ENCODE assay signal across 18 cellular contexts in genomic region chr2:234467289-234467688, GRCh38. TPM values are rescaled to one million over a fixed set of nuclear protein-coding genes. Genes with fewer than 3 reads are reported as not detected.
DNase-seq lines count a peak whose midpoint lies in the region; ATAC-seq and TF ChIP-seq lines count a peak whose summit lies in the region.
"Had no signal": no experiment of that assay in that cellular context is flagged by ENCODE, and none has a peak within 500 bp of the region (broad histone marks: within the 10 kb centered on the region; RNA-seq: fewer than 3 reads in every experiment).

No MANE protein-coding gene starts in this region.

- no peak overlapping the region for H3K4me3 Mint-ChIP-seq in stimulated activated naive CD8-positive, alpha-beta T cell treated with anti-CD3 and anti-CD28 coated beads, Interleukin-15, amount 100 ng/mL, for 72 hours
- no peak overlapping the region for H3K4me3 Mint-ChIP-seq in activated CD4-positive, alpha-beta memory T cell treated with anti-CD3 and anti-CD28 coated beads, Interleukin-2, amount 10 ng/mL, durations not matched to agents 7 days and 5 days
- no peak overlapping the region for H3K4me3 Mint-ChIP-seq in activated T-helper 2 cell treated with anti-CD3 and anti-CD28 coated beads, Interferon-gamma antibody, Interleukin-2, Interleukin-4, amounts not matched to agents 10 μg/mL and 5 μg/mL and 100 μg/mL, durations not matched to agents 14 hours and 24 hours and 36 hours (ENCODE audit: low read depth)
- H3K4me3 Mint-ChIP-seq: activated T-cell treated with anti-CD3 and anti-CD28 coated beads, Interleukin-2, amount 50 U/mL, for 4 hours; dendritic cell treated with granulocyte-macrophage colony-stimulating factor and Interleukin-4, amounts not matched to agents 40 ng/mL and 50 ng/mL, for 4 days; natural killer cell had no signal

- H3K4me1 Mint-ChIP-seq in stimulated activated naive CD8-positive, alpha-beta T cell treated with anti-CD3 and anti-CD28 coated beads, Interleukin-15, amount 100 ng/mL, for 72 hours: peaks cover 75% of the 10 kb centered on the region
- H3K4me1 Mint-ChIP-seq in activated CD4-positive, alpha-beta memory T cell treated with anti-CD3 and anti-CD28 coated beads, Interleukin-2, amount 10 ng/mL, durations not matched to agents 7 days and 5 days: peaks cover 47% of the 10 kb centered on the region
- peaks cover 43% of the 10 kb centered on the region for H3K4me1 Mint-ChIP-seq in activated T-helper 2 cell treated with anti-CD3 and anti-CD28 coated beads, Interferon-gamma antibody, Interleukin-2, Interleukin-4, amounts not matched to agents 10 μg/mL and 5 μg/mL and 100 μg/mL, durations not matched to agents 14 hours and 24 hours and 36 hours (ENCODE audit: low read depth)

- CTCF ChIA-PET in activated CD4-positive, alpha-beta memory T cell treated with anti-CD3 and anti-CD28 coated beads, Interleukin-2, amount 10 ng/mL, durations not matched to agents 7 days and 5 days (lab: Charles Lee): no interaction called here

- H3K36me3 Mint-ChIP-seq in activated CD4-positive, alpha-beta memory T cell treated with anti-CD3 and anti-CD28 coated beads, Interleukin-2, amount 10 ng/mL, durations not matched to agents 7 days and 5 days (ENCODE audit: low read depth): peaks cover 12% of the 10 kb centered on the region
- peaks cover 12% of the 10 kb centered on the region for H3K36me3 Mint-ChIP-seq in activated T-helper 2 cell treated with anti-CD3 and anti-CD28 coated beads, Interferon-gamma antibody, Interleukin-2, Interleukin-4, amounts not matched to agents 10 μg/mL and 5 μg/mL and 100 μg/mL, durations not matched to agents 14 hours and 24 hours and 36 hours (ENCODE audit: low read depth)
- H3K36me3 Mint-ChIP-seq: natural killer cell had no signal

- intact Hi-C loops in activated T-helper 2 cell treated with anti-CD3 and anti-CD28 coated beads, Interferon-gamma antibody, Interleukin-2, Interleukin-4, amounts not matched to agents 10 μg/mL and 5 μg/mL and 100 μg/mL, durations not matched to agents 14 hours and 24 hours and 36 hours (cut with micrococcal nuclease): no loop called here

- POLR2A ChIA-PET in activated CD4-positive, alpha-beta memory T cell treated with anti-CD3 and anti-CD28 coated beads, Interleukin-2, amount 10 ng/mL, durations not matched to agents 7 days and 5 days (lab: Charles Lee): interaction anchor here (0.6 to 7.9 kb wide), 8 partner anchors 10 to 68 kb away, joined by 3 to 82 read pairs (median 12); partner anchors contain the start of gene ARL4C

- H3K27ac Mint-ChIP-seq in stimulated activated naive CD8-positive, alpha-beta T cell treated with anti-CD3 and anti-CD28 coated beads, Interleukin-15, amount 100 ng/mL, for 72 hours: peak overlapping the region in 1 of 2 donors; percentile 28
- H3K27ac Mint-ChIP-seq in activated CD4-positive, alpha-beta memory T cell treated with anti-CD3 and anti-CD28 coated beads, Interleukin-2, amount 10 ng/mL, durations not matched to agents 7 days and 5 days: no peak overlapping the region
- no peak overlapping the region for H3K27ac Mint-ChIP-seq in activated T-helper 2 cell treated with anti-CD3 and anti-CD28 coated beads, Interferon-gamma antibody, Interleukin-2, Interleukin-4, amounts not matched to agents 10 μg/mL and 5 μg/mL and 100 μg/mL, durations not matched to agents 14 hours and 24 hours and 36 hours

- no peaks in the 10 kb centered on the region for H3K27me3 Mint-ChIP-seq in stimulated activated naive CD8-positive, alpha-beta T cell treated with anti-CD3 and anti-CD28 coated beads, Interleukin-15, amount 100 ng/mL, for 72 hours
- no peaks in the 10 kb centered on the region for H3K27me3 Mint-ChIP-seq in activated CD4-positive, alpha-beta memory T cell treated with anti-CD3 and anti-CD28 coated beads, Interleukin-2, amount 10 ng/mL, durations not matched to agents 7 days and 5 days
- no peaks in the 10 kb centered on the region for H3K27me3 Mint-ChIP-seq in activated T-helper 2 cell treated with anti-CD3 and anti-CD28 coated beads, Interferon-gamma antibody, Interleukin-2, Interleukin-4, amounts not matched to agents 10 μg/mL and 5 μg/mL and 100 μg/mL, durations not matched to agents 14 hours and 24 hours and 36 hours (ENCODE audit: low read depth)

- no peak for TF ChIP-seq CTCF in fibroblast of pulmonary artery (IDR thresholded peaks at IDR 0.05; ENCODE audit: low read length, missing control alignments)

- peak; percentile 26 for ATAC-seq in stimulated activated naive CD8-positive, alpha-beta T cell treated with anti-CD3 and anti-CD28 coated beads, Interleukin-15, Interleukin-2, amounts not matched to agents 100 U/mL and 50 U/mL, for 24 hours
- no peak for ATAC-seq in stimulated activated naive CD8-positive, alpha-beta T cell treated with anti-CD3 and anti-CD28 coated beads, Interleukin-15, amount 100 ng/mL, for 72 hours
- ATAC-seq: activated T-cell treated with anti-CD3 and anti-CD28 coated beads, Interleukin-2, amount 50 U/mL, for 4 hours; natural killer cell had no signal

- peaks cover 0 to 5% of the 10 kb centered on the region in 2 donors for H3K9me3 Mint-ChIP-seq in stimulated activated naive CD8-positive, alpha-beta T cell treated with anti-CD3 and anti-CD28 coated beads, Interleukin-15, amount 100 ng/mL, for 72 hours
- no peaks in the 10 kb centered on the region for H3K9me3 Mint-ChIP-seq in activated CD4-positive, alpha-beta memory T cell treated with anti-CD3 and anti-CD28 coated beads, Interleukin-2, amount 10 ng/mL, durations not matched to agents 7 days and 5 days
- peaks cover 5% of the 10 kb centered on the region for H3K9me3 Mint-ChIP-seq in activated T-helper 2 cell treated with anti-CD3 and anti-CD28 coated beads, Interferon-gamma antibody, Interleukin-2, Interleukin-4, amounts not matched to agents 10 μg/mL and 5 μg/mL and 100 μg/mL, durations not matched to agents 14 hours and 24 hours and 36 hours
- H3K9me3 Mint-ChIP-seq: activated T-cell treated with anti-CD3 and anti-CD28 coated beads, Interleukin-2, amount 50 U/mL, for 4 hours; dendritic cell treated with granulocyte-macrophage colony-stimulating factor and Interleukin-4, amounts not matched to agents 40 ng/mL and 50 ng/mL, for 4 days; natural killer cell had no signal

- H3K4me3 ChIP-seq in fibroblast of pulmonary artery (replicated peaks; ENCODE audit: low read depth, low read length): no peak overlapping the region
- H3K4me3 ChIP-seq: esophagus squamous epithelium had no signal

- no peak for DNase-seq in stimulated activated naive CD8-positive, alpha-beta T cell treated with anti-CD3 and anti-CD28 coated beads, Interleukin-15, Interleukin-2, amounts not matched to agents 100 U/mL and 50 U/mL, for 24 hours
- no peak for DNase-seq in stimulated activated naive CD8-positive, alpha-beta T cell treated with anti-CD3 and anti-CD28 coated beads, Interleukin-15, amount 100 ng/mL, for 72 hours
- DNase-seq in T1000 (lab: John Stamatoyannopoulos, UW) (peak; percentile 55), fibroblast of pulmonary artery (ENCODE audit: low read depth) (peak; percentile 22)
- DNase-seq in activated CD4-positive, alpha-beta memory T cell treated with anti-CD3 and anti-CD28 coated beads, Interleukin-2, amount 10 ng/mL, durations not matched to agents 7 days and 5 days: no peak
- DNase-seq in activated CD4-positive, alpha-beta T cell treated with anti-CD3 and anti-CD28 coated beads for 1 hour: no peak
- no peak for DNase-seq in activated T-helper 2 cell treated with anti-CD3 and anti-CD28 coated beads, Interferon-gamma antibody, Interleukin-2, Interleukin-4, amounts not matched to agents 10 μg/mL and 5 μg/mL and 100 μg/mL, durations not matched to agents 14 hours and 24 hours and 36 hours (ENCODE audit: low spot score)
- DNase-seq in effector CD8-positive, alpha-beta T cell (lab: John Stamatoyannopoulos, UW): no peak
- DNase-seq: activated CD4-positive, alpha-beta T cell treated with anti-CD3 and anti-CD28 coated beads, Interleukin-2, amount 50 U/mL, for 1 hour; activated T-cell treated with anti-CD3 and anti-CD28 coated beads, Interleukin-2, amount 50 U/mL, for 4 hours; AML-193; amygdala; DMS53; esophagus squamous epithelium; natural killer cell; NCI-H1092; NK-92 treated with Interleukin-12 subunit alpha and Interleukin-12 subunit beta, amount 100 ng/mL, for 24 hours had no signal

RNA-seq across cellular contexts. Expression of gene ARL4C, which starts 29.6 kb away (rescaled TPM):
- total RNA-seq in activated CD4-positive, alpha-beta memory T cell treated with anti-CD3 and anti-CD28 coated beads, Interleukin-2, amount 10 ng/mL, durations not matched to agents 7 days and 5 days: 100 to 1,000 TPM; 445 to 449 TPM
- 44.6 and 45.7 TPM in 2 replicates for total RNA-seq in activated T-helper 2 cell treated with anti-CD3 and anti-CD28 coated beads, Interferon-gamma antibody, Interleukin-2, Interleukin-4, amounts not matched to agents 10 μg/mL and 5 μg/mL and 100 μg/mL, durations not matched to agents 14 hours and 24 hours and 36 hours

Comparison
In these comparisons a context has a peak if more than half of its experiments do, and no peak if none do; other contexts are left out.
1. DNase-seq: peak in T1000 (single experiment) and fibroblast of pulmonary artery (single experiment); none in stimulated activated naive CD8-positive, alpha-beta T cell treated with anti-CD3 and anti-CD28 coated beads, Interleukin-15, Interleukin-2, amounts not matched to agents 100 U/mL and 50 U/mL, for 24 hours (single experiment), stimulated activated naive CD8-positive, alpha-beta T cell treated with anti-CD3 and anti-CD28 coated beads, Interleukin-15, amount 100 ng/mL, for 72 hours (0 of 2), activated CD4-positive, alpha-beta memory T cell treated with anti-CD3 and anti-CD28 coated beads, Interleukin-2, amount 10 ng/mL, durations not matched to agents 7 days and 5 days (single experiment), activated CD4-positive, alpha-beta T cell treated with anti-CD3 and anti-CD28 coated beads for 1 hour (single experiment), activated T-helper 2 cell treated with anti-CD3 and anti-CD28 coated beads, Interferon-gamma antibody, Interleukin-2, Interleukin-4, amounts not matched to agents 10 μg/mL and 5 μg/mL and 100 μg/mL, durations not matched to agents 14 hours and 24 hours and 36 hours (single experiment) and effector CD8-positive, alpha-beta T cell (single experiment).